ENCODE assay signal across 32 cellular contexts in the genomic region with DNA sequence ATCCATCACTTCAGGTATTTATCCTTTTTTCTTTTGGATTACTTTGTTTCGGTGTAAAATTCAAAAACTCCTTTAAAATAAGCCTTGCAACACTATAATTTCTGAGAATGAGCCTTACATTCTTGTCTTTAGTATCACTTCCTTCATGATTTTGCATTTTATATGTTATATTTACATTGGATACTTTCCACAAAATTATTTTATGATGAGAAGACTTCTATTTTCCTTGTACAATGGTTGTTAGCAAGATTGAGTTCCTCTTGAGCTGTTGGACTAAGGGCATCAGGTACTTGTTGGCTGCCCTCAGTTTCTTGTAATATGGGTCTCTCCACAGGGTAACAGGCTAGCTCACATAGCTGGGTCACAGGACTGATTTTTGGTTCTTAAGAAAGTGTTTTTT. TPM values are rescaled to one million over a fixed set of nuclear protein-coding genes. Genes with fewer than 3 reads are reported as not detected.
"Had no signal": no experiment of that assay in that cellular context is flagged by ENCODE, and none has a peak within 500 bp of the region (broad histone marks: within the 10 kb centered on the region; RNA-seq: fewer than 3 reads in every experiment).

No MANE protein-coding gene starts in this region.

- H3K27me3 ChIP-seq: adrenal gland, esophagus squamous epithelium, gastrocnemius medialis, hepatocyte, neutrophil, pancreas, upper lobe of right lung had no signal

- H3K4me3 ChIP-seq: adrenal gland, esophagus squamous epithelium, gastrocnemius medialis, hepatocyte, pancreas, prostate gland, upper lobe of right lung had no signal

- FAIRE-seq: keratinocyte, pancreas, small intestine had no signal

- H3K9me3 ChIP-seq: adrenal gland, esophagus squamous epithelium, gastrocnemius medialis, neutrophil, pancreas, prostate gland, upper lobe of right lung had no signal

- H3K36me3 ChIP-seq: adrenal gland, esophagus squamous epithelium, gastrocnemius medialis, neutrophil, pancreas, prostate gland, upper lobe of right lung had no signal

- H3K4me1 ChIP-seq: adrenal gland, esophagus squamous epithelium, gastrocnemius medialis, pancreas, prostate gland, upper lobe of right lung had no signal

- H3K4me2 ChIP-seq: hepatocyte had no signal

- DNase-seq: activated CD4-positive, alpha-beta T cell treated with anti-CD3 and anti-CD28 coated beads for 36 hours; activated CD4-positive, alpha-beta T cell treated with anti-CD3 and anti-CD28 coated beads, Interleukin-2, amount 50 U/mL, for 4 hours; activated CD4-positive, CD25-positive, alpha-beta regulatory T cell; activated effector memory CD4-positive, alpha-beta T cell treated with Interleukin-2 at 50 U/mL for 16 hours; activated naive CD4-positive, alpha-beta T cell treated with Interleukin-2 at 50 U/mL for 16 hours; activated T-cell treated with anti-CD3 and anti-CD28 coated beads for 4 hours; activated T-cell treated with anti-CD3 and anti-CD28 coated beads, Interleukin-2, amount 50 U/mL, for 72 hours; adrenal gland; aorta; caudate nucleus; effector CD4-positive, alpha-beta T cell; esophagus squamous epithelium; gastrocnemius medialis; glutamatergic neuron; left colon; mammary epithelial cell; pancreas; retina; small intestine; stimulated activated CD4-positive, alpha-beta T cell treated with anti-CD3 and anti-CD28 coated beads, Interleukin-4, amount 100 ng/mL, for 4 hours; stimulated activated CD8-positive, alpha-beta memory T cell treated with anti-CD3 and anti-CD28 coated beads, Interleukin-4, amount 100 ng/mL, for 48 hours; stimulated activated naive CD8-positive, alpha-beta T cell treated with anti-CD3 and anti-CD28 coated beads, Interleukin-15, amount 100 ng/mL, for 72 hours; substantia nigra; upper lobe of right lung had no signal

- H3K27ac ChIP-seq: adrenal gland, epithelial cell of prostate, esophagus squamous epithelium, gastrocnemius medialis, hepatocyte, neutrophil, pancreas, prostate gland, upper lobe of right lung had no signal

- H3K79me2 ChIP-seq: hepatocyte had no signal

- ATAC-seq: activated CD4-positive, alpha-beta T cell treated with anti-CD3 and anti-CD28 coated beads for 36 hours; activated T-cell treated with anti-CD3 and anti-CD28 coated beads, Interleukin-2, amount 50 U/mL, for 72 hours; gastrocnemius medialis; left colon; pancreas; sciatic nerve; stimulated activated memory B cell treated with anti-CD40 and anti-IgM and Interleukin-4, amounts not matched to agents 10 μg/mL and 1 μg/mL and 100 μg/mL, for 72 hours; stimulated activated naive CD8-positive, alpha-beta T cell treated with anti-CD3 and anti-CD28 coated beads, Interleukin-15, amount 100 ng/mL, for 72 hours; upper lobe of right lung had no signal

- H2AFZ ChIP-seq: hepatocyte had no signal

RNA-seq across cellular contexts. Expression of a gene that starts 22.7 kb away (rescaled TPM):
- total RNA-seq: activated CD4-positive, alpha-beta T cell treated with anti-CD3 and anti-CD28 coated beads for 36 hours; activated T-cell treated with anti-CD3 and anti-CD28 coated beads, Interleukin-2, amount 50 U/mL, for 72 hours; mammary epithelial cell; T-helper 1 cell treated with Interleukin-12 subunit alpha and Interleukin-12 subunit beta and Interleukin-4 antibody, amounts not matched to agents 30 ng/mL and 1 ng/mL, for 36 hours had no signal
- polyA plus RNA-seq: keratinocyte, mammary epithelial cell had no signal
